ENCODE assay signal across 8 cellular contexts in the genomic region with DNA sequence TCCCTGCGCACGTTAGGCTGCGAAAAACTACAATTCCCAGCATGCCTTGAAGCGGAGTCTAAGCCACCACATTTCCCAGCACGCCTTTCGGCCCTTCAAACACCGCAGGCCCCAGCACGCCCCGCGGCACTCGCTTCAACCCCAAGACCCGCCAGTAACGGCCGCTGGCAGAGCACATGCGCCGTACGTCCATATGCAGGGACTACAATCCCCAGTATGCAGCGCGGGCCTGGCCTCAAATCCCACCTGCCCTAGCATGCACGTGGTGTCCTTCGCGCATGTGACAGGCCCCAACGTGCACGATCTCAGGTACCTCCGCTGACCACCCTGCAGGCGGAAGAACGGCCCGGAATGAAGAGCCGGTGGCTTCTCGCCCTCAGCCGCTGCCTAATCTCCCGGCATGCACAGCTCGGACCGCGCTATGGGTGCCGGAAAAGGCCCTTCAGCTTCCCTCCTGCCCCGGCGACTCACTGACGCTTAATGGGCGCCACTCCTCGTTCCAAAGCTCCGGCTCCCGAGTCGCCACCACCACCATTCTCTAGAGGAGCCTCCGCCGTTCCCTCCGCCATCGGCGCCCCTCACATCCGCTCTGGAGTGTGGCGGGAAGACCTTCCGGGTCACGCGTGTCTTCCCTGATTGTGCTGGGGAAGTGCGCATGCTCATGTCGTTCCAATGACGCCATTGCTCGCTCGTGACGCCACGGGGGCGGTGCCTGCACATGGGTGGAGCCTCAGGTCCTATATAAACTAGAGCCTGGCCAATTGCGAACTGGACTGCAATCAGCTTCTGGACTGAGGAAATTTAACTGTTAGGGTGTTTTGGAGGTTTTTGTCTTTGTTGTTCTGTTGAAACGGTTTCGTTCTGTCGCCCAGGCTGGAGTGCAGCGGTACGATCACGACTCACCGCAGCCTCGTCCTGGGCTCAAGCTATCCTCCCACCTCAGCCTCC. TPM values are rescaled to one million over a fixed set of nuclear protein-coding genes. Genes with fewer than 3 reads are reported as not detected.
A peak's percentile ranks its signal among the peaks of the same experiment; 100 is the strongest.
DNase-seq lines count a peak whose midpoint lies in the region; ATAC-seq lines count a peak whose summit lies in the region.

A gene with protein sequence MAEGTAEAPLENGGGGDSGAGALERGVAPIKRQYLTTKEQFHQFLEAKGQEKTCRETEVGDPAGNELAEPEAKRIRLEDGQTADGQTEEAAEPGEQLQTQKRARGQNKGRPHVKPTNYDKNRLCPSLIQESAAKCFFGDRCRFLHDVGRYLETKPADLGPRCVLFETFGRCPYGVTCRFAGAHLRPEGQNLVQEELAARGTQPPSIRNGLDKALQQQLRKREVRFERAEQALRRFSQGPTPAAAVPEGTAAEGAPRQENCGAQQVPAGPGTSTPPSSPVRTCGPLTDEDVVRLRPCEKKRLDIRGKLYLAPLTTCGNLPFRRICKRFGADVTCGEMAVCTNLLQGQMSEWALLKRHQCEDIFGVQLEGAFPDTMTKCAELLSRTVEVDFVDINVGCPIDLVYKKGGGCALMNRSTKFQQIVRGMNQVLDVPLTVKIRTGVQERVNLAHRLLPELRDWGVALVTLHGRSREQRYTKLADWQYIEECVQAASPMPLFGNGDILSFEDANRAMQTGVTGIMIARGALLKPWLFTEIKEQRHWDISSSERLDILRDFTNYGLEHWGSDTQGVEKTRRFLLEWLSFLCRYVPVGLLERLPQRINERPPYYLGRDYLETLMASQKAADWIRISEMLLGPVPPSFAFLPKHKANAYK (minus strand): TSS at position 591 of the 948 bp plus-strand sequence. CDS start 22 bp downstream, at position 569.

- H3K4ac ChIP-seq in mesenchymal stem cell (ENCODE audit: low read depth in 1 of 2, low read length in 2 of 2): peak within 1 kb of the TSS; percentile 80 to 95

- H2AK5ac ChIP-seq in mesenchymal stem cell (ENCODE audit: low read length, severe bottlenecking): peak within 1 kb of the TSS; percentile 23

- H4K91ac ChIP-seq in mesenchymal stem cell (ENCODE audit: low read length): peak within 1 kb of the TSS; percentile 100

- DNase-seq in COR-L47 (lab: John Stamatoyannopoulos, UW) (peak; percentile 98), HUDEP-2 (lab: John Stamatoyannopoulos, UW; ENCODE audit: unreplicated experiment in 76 of 76) (peak; percentile 67 to 100 (median 98)), NT2/D1 (ENCODE audit: low read depth, low spot score) (peak; percentile 98), mesenchymal stem cell (peak; percentile 98)
- peak; percentile 99 for DNase-seq in activated CD8-positive, alpha-beta memory T cell treated with anti-CD3 and anti-CD28 coated beads, Interleukin-2, amount 10 ng/mL, durations not matched to agents 7 days and 5 days
- DNase-seq in stimulated activated CD8-positive, alpha-beta memory T cell treated with anti-CD3 and anti-CD28 coated beads, Interleukin-12 subunit alpha, Interleukin-12 subunit beta, amount 100 ng/mL, for 4 hours (ENCODE audit: low read depth): peak; percentile 87

- 11% methylated on average over 71 of the region's 71 CpGs for WGBS in mesenchymal stem cell

- H3K4me3 ChIP-seq in NT2/D1 (ENCODE audit: insufficient read length, low read depth): peak within 1 kb of the TSS; percentile 88
- no peak within 1 kb of the TSS for H3K4me3 ChIP-seq in endocrine pancreas (ENCODE audit: control insufficient read depth, insufficient read depth, low read length)
- peak within 1 kb of the TSS; percentile 94 to 98 for H3K4me3 ChIP-seq in mesenchymal stem cell (ENCODE audit: insufficient read depth in 1 of 2, low read depth in 1 of 2, low read length in 2 of 2)

- peak within 1 kb of the TSS in 1 of 2 experiments; percentile 95 for H3K14ac ChIP-seq in mesenchymal stem cell (ENCODE audit: low read length in 2 of 2)

- H4K8ac ChIP-seq in mesenchymal stem cell (ENCODE audit: low read length): peak within 1 kb of the TSS; percentile 100

- H3K79me1 ChIP-seq in mesenchymal stem cell (replicated peaks; ENCODE audit: low read length, poor library complexity, severe bottlenecking): peaks cover 27% of the 10 kb centered on the region

- peak within 1 kb of the TSS; percentile 99 for H3K27ac Mint-ChIP-seq in activated CD8-positive, alpha-beta memory T cell treated with anti-CD3 and anti-CD28 coated beads, Interleukin-2, amount 10 ng/mL, durations not matched to agents 7 days and 5 days

- peak within 1 kb of the TSS; percentile 75 for H2BK5ac ChIP-seq in mesenchymal stem cell (ENCODE audit: low read depth, low read length, poor library complexity, severe bottlenecking)

- H3K36me3 Mint-ChIP-seq in activated CD8-positive, alpha-beta memory T cell treated with anti-CD3 and anti-CD28 coated beads, Interleukin-2, amount 10 ng/mL, durations not matched to agents 7 days and 5 days: peaks cover 27% of the 10 kb centered on the region

- H3K4me1 ChIP-seq in NT2/D1 (ENCODE audit: insufficient read depth, insufficient read length) (peaks cover 5% of the 10 kb centered on the region), endocrine pancreas (ENCODE audit: control insufficient read depth, insufficient read depth, low read length) (no peaks in the 10 kb centered on the region), mesenchymal stem cell (ENCODE audit: control insufficient read depth, insufficient read depth, low read depth, low read length) (peaks cover 9% of the 10 kb centered on the region)

- peak within 1 kb of the TSS; percentile 89 for H3K4me3 Mint-ChIP-seq in activated CD8-positive, alpha-beta memory T cell treated with anti-CD3 and anti-CD28 coated beads, Interleukin-2, amount 10 ng/mL, durations not matched to agents 7 days and 5 days

- peak within 1 kb of the TSS; percentile 98 for H2AFZ ChIP-seq in mesenchymal stem cell (ENCODE audit: low read depth, low read length)

- no peaks in the 10 kb centered on the region for H3K9me3 Mint-ChIP-seq in activated CD8-positive, alpha-beta memory T cell treated with anti-CD3 and anti-CD28 coated beads, Interleukin-2, amount 10 ng/mL, durations not matched to agents 7 days and 5 days (ENCODE audit: low read depth)

- H3K23ac ChIP-seq in mesenchymal stem cell (ENCODE audit: low read length in 2 of 2): peak within 1 kb of the TSS in 1 of 2 experiments; percentile 65

- peaks cover 42% of the 10 kb centered on the region for H3K36me3 ChIP-seq in NT2/D1 (ENCODE audit: insufficient read depth, insufficient read length, low read length)
- H3K36me3 ChIP-seq in endocrine pancreas (ENCODE audit: control insufficient read depth, insufficient read depth, low read length): peaks cover 16% of the 10 kb centered on the region
- H3K36me3 ChIP-seq in mesenchymal stem cell (ENCODE audit: control insufficient read depth in 1 of 2, insufficient read depth in 2 of 2, low read depth in 1 of 2, low read length in 2 of 2): peaks cover 40 to 43% of the 10 kb centered on the region in 2 experiments

- H3K18ac ChIP-seq in mesenchymal stem cell (ENCODE audit: low read depth in 1 of 2, low read length in 2 of 2): peak within 1 kb of the TSS; percentile 91 to 98

- H3K27ac ChIP-seq in mesenchymal stem cell (ENCODE audit: low read length, poor library complexity, severe bottlenecking): peak within 1 kb of the TSS; percentile 95

- peak; percentile 85 for ATAC-seq in GM21381 (IDR thresholded peaks at IDR 0.05; ENCODE audit: unreplicated experiment)
- peak; percentile 94 for ATAC-seq in activated CD8-positive, alpha-beta memory T cell treated with anti-CD3 and anti-CD28 coated beads, Interleukin-2, amount 10 ng/mL, durations not matched to agents 7 days and 5 days

- H2BK12ac ChIP-seq in mesenchymal stem cell (ENCODE audit: low read length in 2 of 2): peak within 1 kb of the TSS; percentile 29 to 37

- H3K27me3 ChIP-seq in NT2/D1 (ENCODE audit: insufficient read depth, insufficient read length) (no peaks in the 10 kb centered on the region), endocrine pancreas (ENCODE audit: control insufficient read depth, insufficient read depth, low read length) (no peaks in the 10 kb centered on the region), mesenchymal stem cell (ENCODE audit: control insufficient read depth in 1 of 2, insufficient read depth in 1 of 2, low read length in 2 of 2) (no peaks in the 10 kb centered on the region)

- H2BK120ac ChIP-seq in mesenchymal stem cell (ENCODE audit: low read depth, low read length): peak within 1 kb of the TSS; percentile 92

- peak within 1 kb of the TSS; percentile 97 for H3K9ac ChIP-seq in NT2/D1 (ENCODE audit: insufficient read length, low read depth)
- peak within 1 kb of the TSS; percentile 36 for H3K9ac ChIP-seq in endocrine pancreas (ENCODE audit: control insufficient read depth, insufficient read depth, low read length)
- peak within 1 kb of the TSS; percentile 98 for H3K9ac ChIP-seq in mesenchymal stem cell (ENCODE audit: low read length)

- H3K4me1 Mint-ChIP-seq in activated CD8-positive, alpha-beta memory T cell treated with anti-CD3 and anti-CD28 coated beads, Interleukin-2, amount 10 ng/mL, durations not matched to agents 7 days and 5 days: peaks cover 12% of the 10 kb centered on the region

- no peaks in the 10 kb centered on the region for H3K27me3 Mint-ChIP-seq in activated CD8-positive, alpha-beta memory T cell treated with anti-CD3 and anti-CD28 coated beads, Interleukin-2, amount 10 ng/mL, durations not matched to agents 7 days and 5 days

- no peaks in the 10 kb centered on the region for H3K9me3 ChIP-seq in NT2/D1 (ENCODE audit: insufficient read depth, low read length)
- no peaks in the 10 kb centered on the region for H3K9me3 ChIP-seq in endocrine pancreas (ENCODE audit: control insufficient read depth, low read length)
- no peaks in the 10 kb centered on the region for H3K9me3 ChIP-seq in mesenchymal stem cell (ENCODE audit: control insufficient read depth, low read length)

- H3K4me2 ChIP-seq in mesenchymal stem cell (ENCODE audit: low read length, poor library complexity, severe bottlenecking): peak within 1 kb of the TSS; percentile 77

- CTCF ChIA-PET in activated CD8-positive, alpha-beta memory T cell treated with anti-CD3 and anti-CD28 coated beads, Interleukin-2, amount 10 ng/mL, durations not matched to agents 7 days and 5 days (lab: Charles Lee): interaction anchor here (0.6 to 8.0 kb wide), 10 partner anchors 9 to 566 kb away, joined by 3 to 62 read pairs (median 4); a partner anchor contains a TSS

- H2BK15ac ChIP-seq in mesenchymal stem cell (ENCODE audit: low read depth, poor library complexity, severe bottlenecking): peak within 1 kb of the TSS; percentile 70

RNA-seq across cellular contexts. Expression of the gene that starts here (rescaled TPM):
- total RNA-seq in activated CD8-positive, alpha-beta memory T cell treated with anti-CD3 and anti-CD28 coated beads, Interleukin-2, amount 10 ng/mL, durations not matched to agents 7 days and 5 days: 10 to 100 TPM; 53.0 to 64.0 TPM
- 14.3 TPM for polyA plus RNA-seq in mesenchymal stem cell (2013, experiment 1 of 2)
- polyA plus RNA-seq in mesenchymal stem cell (2013, experiment 2 of 2): 12.7 TPM

Comparison
In these comparisons a context has a peak if more than half of its experiments do, and no peak if none do; other contexts are left out.
1. H3K9ac ChIP-seq: peak in every context shown above with its lines; median percentile 98 in mesenchymal stem cell; 97 in NT2/D1; 36 in endocrine pancreas.